In the genomic region with DNA sequence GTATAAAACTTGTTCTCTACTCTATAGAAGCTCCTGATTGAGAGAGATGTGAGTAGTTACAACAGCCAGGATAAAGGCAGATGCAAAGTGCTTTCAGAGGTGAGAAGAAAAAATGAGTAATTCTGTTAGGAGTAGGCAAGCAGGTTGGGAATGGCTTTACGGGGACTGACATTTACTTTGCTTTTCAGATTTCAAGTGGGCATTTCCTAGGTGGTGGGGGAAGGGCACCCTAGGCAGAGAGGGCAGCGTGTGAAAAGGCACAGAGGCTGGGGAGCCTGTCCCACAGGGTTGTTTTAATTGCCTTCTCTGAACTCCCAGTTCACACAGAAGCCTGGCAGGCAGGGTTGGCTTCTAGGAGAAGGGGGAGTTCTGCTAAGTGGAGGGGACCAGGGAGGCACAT, we compare ENCODE assay signal across 23 cellular contexts.
DNase-seq lines count a peak whose midpoint lies in the region; ATAC-seq and TF ChIP-seq lines count a peak whose summit lies in the region.
"Had no signal": no experiment of that assay in that cellular context is flagged by ENCODE, and none has a peak within 500 bp of the region (broad histone marks: within the 10 kb centered on the region; RNA-seq: fewer than 3 reads in every experiment).

No MANE protein-coding gene starts in this region.

- DNase-seq in activated naive CD8-positive, alpha-beta T cell treated with anti-CD3 and anti-CD28 coated beads for 36 hours = no peak
- no peak for DNase-seq in activated naive CD8-positive, alpha-beta T cell treated with anti-CD3 and anti-CD28 coated beads, Interleukin-2, amount 50 U/mL, for 24 hours
- DNase-seq in NCI-H2029 treated with DMSO at 0.1 percent for 48 hours (lab: John Stamatoyannopoulos, UW) = peak; percentile 82
- no peak for DNase-seq in stimulated activated CD4-positive, alpha-beta T cell treated with anti-CD3 and anti-CD28 coated beads, Interleukin-4, amount 100 ng/mL, for 1 hour
- no peak for DNase-seq in hepatic stellate cell (ENCODE audit: low spot score)
- no peak for DNase-seq in cerebellar nuclear complex (lab: John Stamatoyannopoulos, UW)
- DNase-seq in MM.1S = no peak
- DNase-seq: activated CD8-positive, alpha-beta memory T cell treated with anti-CD3 and anti-CD28 coated beads for 24 hours; activated naive CD4-positive, alpha-beta T cell treated with anti-CD3 and anti-CD28 coated beads, Interleukin-2, amount 50 U/mL, for 16 hours; activated T-cell treated with anti-CD3 and anti-CD28 coated beads, Interleukin-2, amount 50 U/mL, for 4 hours; CD4-positive, CD25-positive, alpha-beta regulatory T cell; DMS 273 treated with DMSO at 0.1 percent for 48 hours; erythroblast; foreskin keratinocyte; KG1; T1000; testis had no signal

- H3K27me3 ChIP-seq in iPS-18a (ENCODE audit: control insufficient read depth, insufficient read depth, low read length) = no peaks in the 10 kb centered on the region
- no peaks in the 10 kb centered on the region for H3K27me3 ChIP-seq in MM.1S (replicated peaks; ENCODE audit: insufficient read depth, low read length)
- H3K27me3 ChIP-seq: foreskin keratinocyte, testis had no signal

- no peaks in the 10 kb centered on the region for H3K9me2 ChIP-seq in MM.1S (replicated peaks; ENCODE audit: insufficient read depth, low read length)

- no peaks in the 10 kb centered on the region for H3K9me3 Mint-ChIP-seq in activated naive CD8-positive, alpha-beta T cell treated with anti-CD3 and anti-CD28 coated beads for 36 hours
- no peaks in the 10 kb centered on the region for H3K9me3 Mint-ChIP-seq in activated naive CD8-positive, alpha-beta T cell treated with anti-CD3 and anti-CD28 coated beads, Interleukin-2, amount 50 U/mL, for 24 hours
- H3K9me3 Mint-ChIP-seq: activated T-cell treated with anti-CD3 and anti-CD28 coated beads, Interleukin-2, amount 50 U/mL, for 4 hours; CD4-positive, CD25-positive, alpha-beta regulatory T cell; central memory CD8-positive, alpha-beta T cell; neural crest cell; stimulated activated memory B cell treated with anti-CD40 and anti-IgM and Interleukin-4, amounts not matched to agents 10 μg/mL and 1 μg/mL and 100 μg/mL, for 72 hours had no signal

- no peak overlapping the region for H2AFZ ChIP-seq in MM.1S (ENCODE audit: low read length)

- peak overlapping the region; percentile 15 for H3K27ac Mint-ChIP-seq in activated naive CD8-positive, alpha-beta T cell treated with anti-CD3 and anti-CD28 coated beads for 36 hours
- H3K27ac Mint-ChIP-seq in activated naive CD8-positive, alpha-beta T cell treated with anti-CD3 and anti-CD28 coated beads, Interleukin-2, amount 50 U/mL, for 24 hours = no peak overlapping the region
- H3K27ac Mint-ChIP-seq: stimulated activated memory B cell treated with anti-CD40 and anti-IgM and Interleukin-4, amounts not matched to agents 10 μg/mL and 1 μg/mL and 100 μg/mL, for 72 hours had no signal

- H3K36me3 Mint-ChIP-seq in activated naive CD8-positive, alpha-beta T cell treated with anti-CD3 and anti-CD28 coated beads for 36 hours = no peaks in the 10 kb centered on the region
- no peaks in the 10 kb centered on the region for H3K36me3 Mint-ChIP-seq in activated naive CD8-positive, alpha-beta T cell treated with anti-CD3 and anti-CD28 coated beads, Interleukin-2, amount 50 U/mL, for 24 hours (ENCODE audit: low read depth)
- H3K36me3 Mint-ChIP-seq: CD4-positive, CD25-positive, alpha-beta regulatory T cell; stimulated activated memory B cell treated with anti-CD40 and anti-IgM and Interleukin-4, amounts not matched to agents 10 μg/mL and 1 μg/mL and 100 μg/mL, for 72 hours had no signal

- H3K4me1 ChIP-seq in iPS-18a (ENCODE audit: control insufficient read depth, low read depth, low read length) (peaks cover 55% of the 10 kb centered on the region), MM.1S (ENCODE audit: low read length) (no peaks in the 10 kb centered on the region)
- H3K4me1 ChIP-seq: foreskin keratinocyte, prostate gland, testis had no signal

- H3K9me3 ChIP-seq in iPS-18a (ENCODE audit: control insufficient read depth, low read depth, low read length) (no peaks in the 10 kb centered on the region), MM.1S (replicated peaks; ENCODE audit: insufficient read depth, low read length) (no peaks in the 10 kb centered on the region)
- H3K9me3 ChIP-seq: prostate gland, testis had no signal

- H3K27ac ChIP-seq in iPS-18a (ENCODE audit: low read length) = peak overlapping the region; percentile 33
- no peak overlapping the region for H3K27ac ChIP-seq in MM.1S (ENCODE audit: low read length)
- H3K27ac ChIP-seq: foreskin keratinocyte, prostate gland, testis had no signal

- ATAC-seq in activated naive CD8-positive, alpha-beta T cell treated with anti-CD3 and anti-CD28 coated beads, Interleukin-2, amount 50 U/mL, for 24 hours = no peak
- ATAC-seq: activated CD4-positive, CD25-positive, alpha-beta regulatory T cell treated with anti-CD3 and anti-CD28 coated beads, Interleukin-2, amount 50 U/mL, for 24 hours; activated T-cell treated with anti-CD3 and anti-CD28 coated beads, Interleukin-2, amount 50 U/mL, for 4 hours; foreskin keratinocyte had no signal

- H3K36me3 ChIP-seq in iPS-18a (ENCODE audit: control insufficient read depth, low read depth, low read length) = peaks cover 3% of the 10 kb centered on the region
- no peaks in the 10 kb centered on the region for H3K36me3 ChIP-seq in MM.1S (replicated peaks; ENCODE audit: insufficient read depth, low read length)
- H3K36me3 ChIP-seq: prostate gland had no signal

- no peak overlapping the region for H3K4me3 Mint-ChIP-seq in activated naive CD8-positive, alpha-beta T cell treated with anti-CD3 and anti-CD28 coated beads for 36 hours
- no peak overlapping the region for H3K4me3 Mint-ChIP-seq in activated naive CD8-positive, alpha-beta T cell treated with anti-CD3 and anti-CD28 coated beads, Interleukin-2, amount 50 U/mL, for 24 hours
- H3K4me3 Mint-ChIP-seq: activated T-cell treated with anti-CD3 and anti-CD28 coated beads, Interleukin-2, amount 50 U/mL, for 4 hours; CD4-positive, CD25-positive, alpha-beta regulatory T cell; central memory CD8-positive, alpha-beta T cell; neural crest cell; stimulated activated memory B cell treated with anti-CD40 and anti-IgM and Interleukin-4, amounts not matched to agents 10 μg/mL and 1 μg/mL and 100 μg/mL, for 72 hours had no signal

- H3K9ac ChIP-seq in iPS-18a (ENCODE audit: low read length) (no peak overlapping the region), MM.1S (ENCODE audit: low read length) (no peak overlapping the region)

- no peaks in the 10 kb centered on the region for H3F3A ChIP-seq in MM.1S (ENCODE audit: insufficient read depth, low read length)

- H3K79me2 ChIP-seq in MM.1S (ENCODE audit: low read length) = no peaks in the 10 kb centered on the region

- no peaks in the 10 kb centered on the region for H4K20me1 ChIP-seq in MM.1S (ENCODE audit: insufficient read depth, low read length)

- no peaks in the 10 kb centered on the region for H3K4me1 Mint-ChIP-seq in activated naive CD8-positive, alpha-beta T cell treated with anti-CD3 and anti-CD28 coated beads for 36 hours
- H3K4me1 Mint-ChIP-seq in activated naive CD8-positive, alpha-beta T cell treated with anti-CD3 and anti-CD28 coated beads, Interleukin-2, amount 50 U/mL, for 24 hours = no peaks in the 10 kb centered on the region
- H3K4me1 Mint-ChIP-seq: CD4-positive, CD25-positive, alpha-beta regulatory T cell; central memory CD8-positive, alpha-beta T cell had no signal

- no peak for TF ChIP-seq CTCF in MM.1S (IDR thresholded peaks at IDR 0.05; ENCODE audit: low read length)

- no peak overlapping the region for H3K4me3 ChIP-seq in iPS-18a (ENCODE audit: low read length)
- H3K4me3 ChIP-seq in MM.1S (ENCODE audit: low read length) = no peak overlapping the region
- H3K4me3 ChIP-seq: prostate gland, testis had no signal

- H3K4me2 ChIP-seq in MM.1S (ENCODE audit: low read depth, low read length) = no peak overlapping the region

- H3K27me3 Mint-ChIP-seq in activated naive CD8-positive, alpha-beta T cell treated with anti-CD3 and anti-CD28 coated beads for 36 hours = peaks cover 11% of the 10 kb centered on the region
- H3K27me3 Mint-ChIP-seq in activated naive CD8-positive, alpha-beta T cell treated with anti-CD3 and anti-CD28 coated beads, Interleukin-2, amount 50 U/mL, for 24 hours = peaks cover 11% of the 10 kb centered on the region
